1 cellular context compared by ENCODE assay signal in genomic region chr11:33723238-33723881, GRCh38.
TF ChIP-seq lines count a peak whose summit lies in the region.

No MANE protein-coding gene starts in this region.

TF ChIP-seq in GM23338, 12 proteins besides CTCF, POLR2A, EP300 and RAD21 (continued from another document):
- TF ChIP-seq ZNF462 (CRISPR knock-in tag; IDR thresholded peaks at IDR 0.05) (no peak), EZH2phosphoT487 (IDR thresholded peaks at IDR 0.05; ENCODE audit: unreplicated experiment) (no peak), NANOG (IDR thresholded peaks at IDR 0.05; ENCODE audit: borderline replicate concordance) (no peak), CREB1 (CRISPR knock-in tag; IDR thresholded peaks at IDR 0.05; ENCODE audit: low read depth) (no peak), STAT1 (IDR thresholded peaks at IDR 0.05; ENCODE audit: unreplicated experiment) (no peak)
- TF ChIP-seq, protein P1, sequence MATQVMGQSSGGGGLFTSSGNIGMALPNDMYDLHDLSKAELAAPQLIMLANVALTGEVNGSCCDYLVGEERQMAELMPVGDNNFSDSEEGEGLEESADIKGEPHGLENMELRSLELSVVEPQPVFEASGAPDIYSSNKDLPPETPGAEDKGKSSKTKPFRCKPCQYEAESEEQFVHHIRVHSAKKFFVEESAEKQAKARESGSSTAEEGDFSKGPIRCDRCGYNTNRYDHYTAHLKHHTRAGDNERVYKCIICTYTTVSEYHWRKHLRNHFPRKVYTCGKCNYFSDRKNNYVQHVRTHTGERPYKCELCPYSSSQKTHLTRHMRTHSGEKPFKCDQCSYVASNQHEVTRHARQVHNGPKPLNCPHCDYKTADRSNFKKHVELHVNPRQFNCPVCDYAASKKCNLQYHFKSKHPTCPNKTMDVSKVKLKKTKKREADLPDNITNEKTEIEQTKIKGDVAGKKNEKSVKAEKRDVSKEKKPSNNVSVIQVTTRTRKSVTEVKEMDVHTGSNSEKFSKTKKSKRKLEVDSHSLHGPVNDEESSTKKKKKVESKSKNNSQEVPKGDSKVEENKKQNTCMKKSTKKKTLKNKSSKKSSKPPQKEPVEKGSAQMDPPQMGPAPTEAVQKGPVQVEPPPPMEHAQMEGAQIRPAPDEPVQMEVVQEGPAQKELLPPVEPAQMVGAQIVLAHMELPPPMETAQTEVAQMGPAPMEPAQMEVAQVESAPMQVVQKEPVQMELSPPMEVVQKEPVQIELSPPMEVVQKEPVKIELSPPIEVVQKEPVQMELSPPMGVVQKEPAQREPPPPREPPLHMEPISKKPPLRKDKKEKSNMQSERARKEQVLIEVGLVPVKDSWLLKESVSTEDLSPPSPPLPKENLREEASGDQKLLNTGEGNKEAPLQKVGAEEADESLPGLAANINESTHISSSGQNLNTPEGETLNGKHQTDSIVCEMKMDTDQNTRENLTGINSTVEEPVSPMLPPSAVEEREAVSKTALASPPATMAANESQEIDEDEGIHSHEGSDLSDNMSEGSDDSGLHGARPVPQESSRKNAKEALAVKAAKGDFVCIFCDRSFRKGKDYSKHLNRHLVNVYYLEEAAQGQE (IDR thresholded peaks at IDR 0.05; ENCODE audit: unreplicated experiment): no peak
